Comparison of ENCODE assay signal across 12 cellular contexts in the genomic region with DNA sequence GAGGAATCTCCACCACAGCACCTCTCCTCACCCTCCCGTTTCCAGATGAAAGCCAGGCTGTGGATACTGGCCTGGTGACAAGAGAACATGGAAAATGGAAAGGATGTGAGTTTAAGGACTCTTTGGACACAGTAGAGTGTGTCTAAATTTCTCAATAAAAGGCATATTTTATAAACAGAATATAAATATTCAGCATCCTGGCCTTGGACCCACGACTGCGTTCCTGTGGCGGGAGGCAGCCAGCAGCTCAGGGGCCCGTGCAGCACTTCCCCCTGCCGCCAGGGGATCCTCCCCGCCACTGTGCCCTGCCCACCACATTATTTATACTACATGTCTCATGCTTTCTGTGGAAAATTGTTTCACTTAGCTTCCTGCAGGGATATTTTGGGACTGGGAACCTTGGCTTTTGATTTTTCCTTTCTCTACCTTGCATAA.
DNase-seq lines count a peak whose midpoint lies in the region; ATAC-seq, FAIRE-seq and TF ChIP-seq lines count a peak whose summit lies in the region.
"Had no signal": no experiment of that assay in that cellular context is flagged by ENCODE, and none has a peak within 500 bp of the region (broad histone marks: within the 10 kb centered on the region; RNA-seq: fewer than 3 reads in every experiment).

No MANE protein-coding gene starts in this region.

- no peaks in the 10 kb centered on the region for H3K9me3 Mint-ChIP-seq in glutamatergic neuron (ENCODE audit: unreplicated experiment)
- H3K9me3 Mint-ChIP-seq: natural killer cell treated with Interleukin-12 subunit alpha and Interleukin-12 subunit beta and Interleukin-15 and Interleukin-18, amount 100 ng/mL, for 72 hours had no signal

- no peak overlapping the region for H3K27ac Mint-ChIP-seq in glutamatergic neuron (ENCODE audit: unreplicated experiment)

- peaks cover 2% of the 10 kb centered on the region for H3K27me3 Mint-ChIP-seq in glutamatergic neuron (ENCODE audit: unreplicated experiment)

- H3K9ac ChIP-seq in skeletal muscle satellite cell (ENCODE audit: low read depth, low read length), result no peak overlapping the region

- no peak for ATAC-seq in GM21717 (IDR thresholded peaks at IDR 0.05; ENCODE audit: unreplicated experiment)
- ATAC-seq: natural killer cell treated with Interleukin-12 subunit alpha and Interleukin-12 subunit beta and Interleukin-15 and Interleukin-18, amount 100 ng/mL, for 72 hours had no signal

- DNase-seq in right atrium auricular region (ENCODE audit: low spot score) (no peak), glutamatergic neuron (no peak), D721Med (ENCODE audit: insufficient read length, low spot score) (no peak), GM12891 (ENCODE audit: insufficient read length, low spot score) (no peak)
- DNase-seq: DND-41, GOT3 had no signal

- no peak for FAIRE-seq in D721Med (lab: Jason Lieb, UNC)
- FAIRE-seq in GM12891 (lab: Jason Lieb, UNC), result no peak
- FAIRE-seq: bronchial epithelial cell had no signal

- H3K4me1 Mint-ChIP-seq in glutamatergic neuron (ENCODE audit: low read depth, unreplicated experiment), result no peaks in the 10 kb centered on the region

- H3K4me3 ChIP-seq in right atrium auricular region (no peak overlapping the region), skeletal muscle satellite cell (ENCODE audit: low read length) (peak overlapping the region; percentile 3)

- no peak overlapping the region for H3K4me3 Mint-ChIP-seq in glutamatergic neuron (ENCODE audit: unreplicated experiment)
- H3K4me3 Mint-ChIP-seq: natural killer cell treated with Interleukin-12 subunit alpha and Interleukin-12 subunit beta and Interleukin-15 and Interleukin-18, amount 100 ng/mL, for 72 hours had no signal

- H3K4me1 ChIP-seq in right atrium auricular region, result peaks cover 0 to 33% of the 10 kb centered on the region in 2 donors
- peaks cover 26% of the 10 kb centered on the region for H3K4me1 ChIP-seq in skeletal muscle satellite cell (ENCODE audit: control insufficient read depth, insufficient read depth, low read length)

- no peaks in the 10 kb centered on the region for H3K9me3 ChIP-seq in right atrium auricular region
- no peaks in the 10 kb centered on the region for H3K9me3 ChIP-seq in skeletal muscle satellite cell (replicated peaks; ENCODE audit: low read length)

- TF ChIP-seq CTCF in GM12872 (IDR thresholded peaks at IDR 0.05; ENCODE audit: insufficient read depth, low read depth, low read length) (0 out of 3 replicates have a peak, but pooled peaks have one; percentile 5), right atrium auricular region (IDR thresholded peaks at IDR 0.05) (no peak), glutamatergic neuron (IDR thresholded peaks at IDR 0.05; ENCODE audit: partially characterized antibody, unreplicated experiment) (no peak), D721Med (IDR thresholded peaks at IDR 0.05; ENCODE audit: insufficient read depth, missing control alignments) (no peak)

- peak overlapping the region; percentile 89 for H3K27ac ChIP-seq in angular gyrus (ENCODE audit: low read depth, low read length)
- H3K27ac ChIP-seq in right atrium auricular region, result peak overlapping the region; percentile 39 to 45

- H3K36me3 ChIP-seq in right atrium auricular region (no peaks in the 10 kb centered on the region), skeletal muscle satellite cell (ENCODE audit: insufficient read depth, low read length) (no peaks in the 10 kb centered on the region)

- H3K4me2 ChIP-seq in skeletal muscle satellite cell (ENCODE audit: low read length), result peak overlapping the region; percentile 11

- no peak for TF ChIP-seq POLR2A in GM12891 (IDR thresholded peaks at IDR 0.05; ENCODE audit: low read depth, low read length)

- H3K36me3 Mint-ChIP-seq in glutamatergic neuron (ENCODE audit: unreplicated experiment), result no peaks in the 10 kb centered on the region
- H3K36me3 Mint-ChIP-seq: natural killer cell treated with Interleukin-12 subunit alpha and Interleukin-12 subunit beta and Interleukin-15 and Interleukin-18, amount 100 ng/mL, for 72 hours had no signal

- H3K27me3 ChIP-seq in right atrium auricular region (no peaks in the 10 kb centered on the region), skeletal muscle satellite cell (ENCODE audit: control insufficient read depth, insufficient read depth, low read length) (no peaks in the 10 kb centered on the region)

TF ChIP-seq in GM12891, 5 proteins besides CTCF, POLR2A, EP300 and RAD21:
- no peak for TF ChIP-seq SPI1 (IDR thresholded peaks at IDR 0.05; ENCODE audit: low read depth, low read length)
- TF ChIP-seq POU2F2 (IDR thresholded peaks at IDR 0.05; ENCODE audit: low read depth, low read length), result no peak
- no peak for TF ChIP-seq POLR2AphosphoS5 (IDR thresholded peaks at IDR 0.05; ENCODE audit: low read depth, low read length)
